In the genomic region with DNA sequence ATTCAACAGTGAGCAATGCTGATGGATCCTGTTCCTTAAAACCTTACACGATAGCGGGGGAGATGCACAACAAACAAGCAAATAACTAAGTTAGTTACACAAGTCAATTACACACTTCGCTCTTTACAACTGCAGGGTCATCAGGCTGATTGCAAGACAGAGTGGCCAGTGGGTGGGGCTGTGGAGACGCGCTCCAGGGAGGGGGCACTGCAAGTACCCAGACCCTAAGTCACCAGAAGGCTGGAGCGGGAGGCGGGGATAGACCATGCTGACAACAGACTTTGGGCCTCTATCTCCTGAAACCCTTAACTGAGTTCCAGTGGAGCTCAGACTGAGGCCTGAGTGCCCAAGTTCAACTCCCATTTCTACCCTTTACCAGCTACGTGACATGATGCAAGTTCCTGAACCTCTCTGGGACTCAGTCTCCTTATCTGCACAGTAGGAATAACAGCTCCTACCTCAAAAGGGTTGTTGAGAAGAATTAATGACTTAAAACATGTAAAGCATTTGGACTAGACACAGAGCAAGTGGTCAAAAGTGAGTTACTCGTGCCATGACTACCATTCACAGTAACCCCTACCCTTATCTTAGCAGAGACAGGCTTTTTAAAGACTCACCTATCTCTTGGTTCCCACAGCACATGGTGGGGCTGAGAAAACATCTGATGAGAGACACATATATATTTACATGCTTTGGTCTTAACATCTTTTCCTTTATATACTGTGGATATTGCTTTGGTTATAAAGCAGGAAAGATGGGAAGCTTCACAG, we compare ENCODE assay signal across 1 cellular context.
A peak's percentile ranks its signal among the peaks of the same experiment; 100 is the strongest.
TF ChIP-seq lines count a peak whose summit lies in the region.

No MANE protein-coding gene starts in this region.

TF ChIP-seq in K562, 482 proteins besides CTCF, POLR2A, EP300 and RAD21 (continued from another document and continues in another):
- TF ChIP-seq HMG20A (CRISPR knock-in tag; conservative IDR thresholded peaks at IDR 0.05) (no peak), EHMT2 (IDR thresholded peaks at IDR 0.05) (peak; percentile 22; the same call in 1 of the 2 replicates), ZNF217 (CRISPR knock-in tag; IDR thresholded peaks at IDR 0.05) (no peak), XRCC5 (IDR thresholded peaks at IDR 0.05; ENCODE audit: low read depth, low read length) (no peak), SRSF9 (IDR thresholded peaks at IDR 0.05; ENCODE audit: borderline replicate concordance, low read depth, low read length) (no peak), NCOR1 (IDR thresholded peaks at IDR 0.05) (peak; percentile 88), SREBF1 (IDR thresholded peaks at IDR 0.05; ENCODE audit: borderline replicate concordance, low read depth, low read length) (no peak), SRSF1 (IDR thresholded peaks at IDR 0.05; ENCODE audit: low read depth, low read length) (no peak), RBM39 (optimal IDR thresholded peaks at IDR 0.05; ENCODE audit: low read depth, low read length) (no peak), NR2F6 (CRISPR knock-in tag; IDR thresholded peaks at IDR 0.05) (no peak), EP400 (IDR thresholded peaks at IDR 0.05) (peak; percentile 33; the same call in 1 of the 2 replicates), CUX1 (CRISPR knock-in tag; IDR thresholded peaks at IDR 0.05) (no peak), MCM5 (IDR thresholded peaks at IDR 0.05; ENCODE audit: low read depth) (no peak), JUND (IDR thresholded peaks at IDR 0.05; ENCODE audit: borderline replicate concordance, low read depth, low read length) (peak; percentile 28; the same call in 1 of the 2 replicates), JUND (tag; IDR thresholded peaks at IDR 0.05; ENCODE audit: borderline replicate concordance, low read depth, low read length) (no peak), ETV5 (CRISPR knock-in tag; IDR thresholded peaks at IDR 0.05; ENCODE audit: low read depth) (no peak), MAZ (CRISPR knock-in tag; conservative IDR thresholded peaks at IDR 0.05 in 1 of 2, IDR thresholded peaks at IDR 0.05 in 1 of 2) (no peak), ARID3A (IDR thresholded peaks at IDR 0.05; ENCODE audit: borderline replicate concordance, low read depth, low read length) (no peak), ZNF445 (CRISPR knock-in tag; IDR thresholded peaks at IDR 0.05; ENCODE audit: low read depth) (no peak), GTF2E2 (tag; IDR thresholded peaks at IDR 0.05) (no peak), KLF16 (IDR thresholded peaks at IDR 0.05) (peak; percentile 60; the same call in 1 of the 2 replicates), GABPB2 (CRISPR knock-in tag; conservative IDR thresholded peaks at IDR 0.05) (no peak), HLTF (IDR thresholded peaks at IDR 0.05) (no peak), DACH1 (IDR thresholded peaks at IDR 0.05; ENCODE audit: partially characterized antibody) (no peak), SMARCE1 (IDR thresholded peaks at IDR 0.05) (peak; percentile 59; the same call in 1 of the 2 replicates), PHF21A (IDR thresholded peaks at IDR 0.05; ENCODE audit: borderline replicate concordance, low read depth) (no peak), FIP1L1 (IDR thresholded peaks at IDR 0.05; ENCODE audit: low read depth, low read length, poor library complexity, severe bottlenecking) (no peak), ZNF354B (CRISPR knock-in tag; IDR thresholded peaks at IDR 0.05) (no peak), CREBBP (IDR thresholded peaks at IDR 0.05; ENCODE audit: low read depth, low read length) (no peak), STAT5B (CRISPR knock-in tag; IDR thresholded peaks at IDR 0.05) (no peak), POLR2G (IDR thresholded peaks at IDR 0.05; ENCODE audit: low read depth, low read length) (no peak), CSDE1 (IDR thresholded peaks at IDR 0.05) (no peak), GATAD2A (IDR thresholded peaks at IDR 0.05) (no peak), ZNF780A (CRISPR knock-in tag; IDR thresholded peaks at IDR 0.05) (no peak), THRAP3 (IDR thresholded peaks at IDR 0.05; ENCODE audit: borderline replicate concordance) (no peak), ZNF23 (CRISPR knock-in tag; IDR thresholded peaks at IDR 0.05) (no peak), CHD1 (IDR thresholded peaks at IDR 0.05; ENCODE audit: low read length) (no peak), SMC3 (conservative IDR thresholded peaks at IDR 0.05; ENCODE audit: insufficient read depth, low read depth, low read length) (no peak), CREB3L1 (IDR thresholded peaks at IDR 0.05; ENCODE audit: borderline replicate concordance, low read depth) (no peak)
- TF ChIP-seq, protein P1, sequence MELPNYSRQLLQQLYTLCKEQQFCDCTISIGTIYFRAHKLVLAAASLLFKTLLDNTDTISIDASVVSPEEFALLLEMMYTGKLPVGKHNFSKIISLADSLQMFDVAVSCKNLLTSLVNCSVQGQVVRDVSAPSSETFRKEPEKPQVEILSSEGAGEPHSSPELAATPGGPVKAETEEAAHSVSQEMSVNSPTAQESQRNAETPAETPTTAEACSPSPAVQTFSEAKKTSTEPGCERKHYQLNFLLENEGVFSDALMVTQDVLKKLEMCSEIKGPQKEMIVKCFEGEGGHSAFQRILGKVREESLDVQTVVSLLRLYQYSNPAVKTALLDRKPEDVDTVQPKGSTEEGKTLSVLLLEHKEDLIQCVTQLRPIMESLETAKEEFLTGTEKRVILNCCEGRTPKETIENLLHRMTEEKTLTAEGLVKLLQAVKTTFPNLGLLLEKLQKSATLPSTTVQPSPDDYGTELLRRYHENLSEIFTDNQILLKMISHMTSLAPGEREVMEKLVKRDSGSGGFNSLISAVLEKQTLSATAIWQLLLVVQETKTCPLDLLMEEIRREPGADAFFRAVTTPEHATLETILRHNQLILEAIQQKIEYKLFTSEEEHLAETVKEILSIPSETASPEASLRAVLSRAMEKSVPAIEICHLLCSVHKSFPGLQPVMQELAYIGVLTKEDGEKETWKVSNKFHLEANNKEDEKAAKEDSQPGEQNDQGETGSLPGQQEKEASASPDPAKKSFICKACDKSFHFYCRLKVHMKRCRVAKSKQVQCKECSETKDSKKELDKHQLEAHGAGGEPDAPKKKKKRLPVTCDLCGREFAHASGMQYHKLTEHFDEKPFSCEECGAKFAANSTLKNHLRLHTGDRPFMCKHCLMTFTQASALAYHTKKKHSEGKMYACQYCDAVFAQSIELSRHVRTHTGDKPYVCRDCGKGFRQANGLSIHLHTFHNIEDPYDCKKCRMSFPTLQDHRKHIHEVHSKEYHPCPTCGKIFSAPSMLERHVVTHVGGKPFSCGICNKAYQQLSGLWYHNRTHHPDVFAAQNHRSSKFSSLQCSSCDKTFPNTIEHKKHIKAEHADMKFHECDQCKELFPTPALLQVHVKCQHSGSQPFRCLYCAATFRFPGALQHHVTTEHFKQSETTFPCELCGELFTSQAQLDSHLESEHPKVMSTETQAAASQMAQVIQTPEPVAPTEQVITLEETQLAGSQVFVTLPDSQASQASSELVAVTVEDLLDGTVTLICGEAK (IDR thresholded peaks at IDR 0.05): no peak
- TF ChIP-seq, protein P1 (CRISPR knock-in tag; IDR thresholded peaks at IDR 0.05): no peak
- TF ChIP-seq, protein P2, sequence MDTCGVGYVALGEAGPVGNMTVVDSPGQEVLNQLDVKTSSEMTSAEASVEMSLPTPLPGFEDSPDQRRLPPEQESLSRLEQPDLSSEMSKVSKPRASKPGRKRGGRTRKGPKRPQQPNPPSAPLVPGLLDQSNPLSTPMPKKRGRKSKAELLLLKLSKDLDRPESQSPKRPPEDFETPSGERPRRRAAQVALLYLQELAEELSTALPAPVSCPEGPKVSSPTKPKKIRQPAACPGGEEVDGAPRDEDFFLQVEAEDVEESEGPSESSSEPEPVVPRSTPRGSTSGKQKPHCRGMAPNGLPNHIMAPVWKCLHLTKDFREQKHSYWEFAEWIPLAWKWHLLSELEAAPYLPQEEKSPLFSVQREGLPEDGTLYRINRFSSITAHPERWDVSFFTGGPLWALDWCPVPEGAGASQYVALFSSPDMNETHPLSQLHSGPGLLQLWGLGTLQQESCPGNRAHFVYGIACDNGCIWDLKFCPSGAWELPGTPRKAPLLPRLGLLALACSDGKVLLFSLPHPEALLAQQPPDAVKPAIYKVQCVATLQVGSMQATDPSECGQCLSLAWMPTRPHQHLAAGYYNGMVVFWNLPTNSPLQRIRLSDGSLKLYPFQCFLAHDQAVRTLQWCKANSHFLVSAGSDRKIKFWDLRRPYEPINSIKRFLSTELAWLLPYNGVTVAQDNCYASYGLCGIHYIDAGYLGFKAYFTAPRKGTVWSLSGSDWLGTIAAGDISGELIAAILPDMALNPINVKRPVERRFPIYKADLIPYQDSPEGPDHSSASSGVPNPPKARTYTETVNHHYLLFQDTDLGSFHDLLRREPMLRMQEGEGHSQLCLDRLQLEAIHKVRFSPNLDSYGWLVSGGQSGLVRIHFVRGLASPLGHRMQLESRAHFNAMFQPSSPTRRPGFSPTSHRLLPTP (IDR thresholded peaks at IDR 0.05; ENCODE audit: borderline replicate concordance, extremely low read depth, insufficient read length): no peak
